24 cellular contexts compared by ENCODE assay signal in genomic region chr14:94123296-94123695, GRCh38. TPM values are rescaled to one million over a fixed set of nuclear protein-coding genes. Genes with fewer than 3 reads are reported as not detected.
DNase-seq lines count a peak whose midpoint lies in the region; ATAC-seq and TF ChIP-seq lines count a peak whose summit lies in the region.
"Had no signal": no experiment of that assay in that cellular context is flagged by ENCODE, and none has a peak within 500 bp of the region (broad histone marks: within the 10 kb centered on the region; RNA-seq: fewer than 3 reads in every experiment).

No MANE protein-coding gene starts in this region.

- H3K4me1 ChIP-seq in right atrium auricular region (no peaks in the 10 kb centered on the region), vagina (no peaks in the 10 kb centered on the region), testis (no peaks in the 10 kb centered on the region)
- H3K4me1 ChIP-seq: BE2C had no signal

- H3K27me3 ChIP-seq in right atrium auricular region (no peaks in the 10 kb centered on the region), vagina (no peaks in the 10 kb centered on the region), testis (no peaks in the 10 kb centered on the region)
- H3K27me3 ChIP-seq: BE2C had no signal

- TF ChIP-seq POLR2A in vagina (IDR thresholded peaks at IDR 0.05) (no peak), testis (IDR thresholded peaks at IDR 0.05) (no peak)

- WGBS in testis, 2 donors: 95% methylated on average over 9 of the region's 9 CpGs

- TF ChIP-seq CTCF in right atrium auricular region (IDR thresholded peaks at IDR 0.05) (no peak), vagina (IDR thresholded peaks at IDR 0.05) (no peak), testis (IDR thresholded peaks at IDR 0.05) (no peak)

- intact Hi-C loops in left ventricle myocardium superior (cut with micrococcal nuclease) (no loop called here), sciatic nerve (cut with DNase I) (no loop called here), vagina (cut with DNase I) (no loop called here), testis (cut with DNase I; ENCODE audit: low total_unique reads) (no loop called here)

- H3K36me3 ChIP-seq in right atrium auricular region: no peaks in the 10 kb centered on the region
- no peaks in the 10 kb centered on the region for H3K36me3 ChIP-seq in vagina
- H3K36me3 ChIP-seq in testis (ENCODE audit: low read depth, missing control alignments): no peaks in the 10 kb centered on the region
- H3K36me3 ChIP-seq: BE2C had no signal

- peaks cover 0 to 15% of the 10 kb centered on the region in 2 donors for H3K9me3 ChIP-seq in right atrium auricular region
- H3K9me3 ChIP-seq in vagina: no peaks in the 10 kb centered on the region
- H3K9me3 ChIP-seq in testis: no peaks in the 10 kb centered on the region
- H3K9me3 ChIP-seq: BE2C had no signal

- H3K4me3 ChIP-seq in right atrium auricular region: no peak overlapping the region
- no peak overlapping the region for H3K4me3 ChIP-seq in vagina
- no peak overlapping the region for H3K4me3 ChIP-seq in testis

- no peak for ATAC-seq in activated CD4-positive, CD25-positive, alpha-beta regulatory T cell treated with anti-CD3 and anti-CD28 coated beads, Interleukin-2, amount 50 U/mL, for 24 hours
- ATAC-seq in left ventricle myocardium superior: no peak
- ATAC-seq in sciatic nerve: no peak
- ATAC-seq: PC-3 had no signal

- DNase-seq in activated CD4-positive, CD25-positive, alpha-beta regulatory T cell treated with anti-CD3 and anti-CD28 coated beads, Interleukin-2, amount 50 U/mL, for 72 hours: peak; percentile 13
- peak; percentile 9 for DNase-seq in right atrium auricular region (ENCODE audit: low spot score)
- DNase-seq in left ventricle myocardium superior: no peak
- peak; percentile 49 for DNase-seq in sciatic nerve (ENCODE audit: low spot score)
- DNase-seq in vagina (ENCODE audit: extremely low spot score in 2 of 2): peak; percentile 72 to 81
- DNase-seq in testis: no peak
- DNase-seq in activated CD4-positive, alpha-beta T cell treated with anti-CD3 and anti-CD28 coated beads for 1 hour: no peak
- DNase-seq: BE2C; CD8-positive, alpha-beta memory T cell; DMS 273 treated with DMSO at 0.1 percent for 48 hours; DMS79; EL; GDM1; IMR-90; KG1; MM.1S; NCI-H2029; NCI-H446; NCI-H524 treated with DMSO at 0.1 percent for 48 hours; NCI-H82; NK-92 treated with Interleukin-12 subunit alpha and Interleukin-12 subunit beta, amount 100 ng/mL, for 24 hours; PC-3 had no signal

- H3K27ac ChIP-seq in right atrium auricular region (no peak overlapping the region), vagina (no peak overlapping the region), testis (no peak overlapping the region)
- H3K27ac ChIP-seq: 22Rv1 had no signal

RNA-seq across cellular contexts. Expression of gene IFI27L2, which starts 6.1 kb away (rescaled TPM):
- 10 to 100 TPM; 42.9 to 85.1 TPM for total RNA-seq in right atrium auricular region
- total RNA-seq in left ventricle myocardium superior: 41.1 TPM
- total RNA-seq in sciatic nerve: 85.4 TPM
- total RNA-seq in vagina: 171 TPM
- 100 to 1,000 TPM; 182 to 187 TPM for total RNA-seq in testis
- 71.8 TPM for polyA plus RNA-seq in testis (ENCODE audit: insufficient read depth, low read depth, low replicate concordance)

RNA-seq across cellular contexts. Expression of gene IFI27, which starts 12.8 kb away (rescaled TPM):
- total RNA-seq in right atrium auricular region: 100 to 1,000 TPM; 140 to 229 TPM
- 151 TPM for total RNA-seq in left ventricle myocardium superior
- total RNA-seq in sciatic nerve: 219 TPM
- total RNA-seq in vagina: 209 TPM
- 100 to 1,000 TPM; 388 to 531 TPM for total RNA-seq in testis
- 312 TPM for polyA plus RNA-seq in testis (ENCODE audit: insufficient read depth, low read depth, low replicate concordance)

RNA-seq across cellular contexts. Expression of gene IFI27L1, which starts 42.2 kb away (rescaled TPM):
- 10 to 100 TPM; 13.8 to 21.1 TPM for total RNA-seq in right atrium auricular region
- 9.7 TPM for total RNA-seq in left ventricle myocardium superior
- 20.5 TPM for total RNA-seq in sciatic nerve
- total RNA-seq in vagina: 18.9 TPM
- 100 to 1,000 TPM; 174 to 219 TPM for total RNA-seq in testis
- polyA plus RNA-seq in testis (ENCODE audit: insufficient read depth, low read depth, low replicate concordance): 209 TPM

RNA-seq across cellular contexts. Expression of gene DDX24, which starts 42.3 kb away (rescaled TPM):
- 100 to 1,000 TPM; 166 to 178 TPM for total RNA-seq in right atrium auricular region
- 198 TPM for total RNA-seq in left ventricle myocardium superior
- total RNA-seq in sciatic nerve: 181 TPM
- 109 TPM for total RNA-seq in vagina
- 100 to 1,000 TPM; 378 to 485 TPM for total RNA-seq in testis
- 431 TPM for polyA plus RNA-seq in testis (ENCODE audit: insufficient read depth, low read depth, low replicate concordance)

RNA-seq across cellular contexts. Expression of gene PPP4R4, which starts 50.8 kb away (rescaled TPM):
- total RNA-seq in right atrium auricular region: under 1 TPM; 0.22 to 0.75 TPM
- total RNA-seq in left ventricle myocardium superior: 0.30 TPM
- 1.0 TPM for total RNA-seq in sciatic nerve
- total RNA-seq in vagina: 6.1 TPM
- total RNA-seq in testis: 10 to 100 TPM; 24.3 to 26.7 TPM
- polyA plus RNA-seq in testis (ENCODE audit: insufficient read depth, low read depth, low replicate concordance): 15.8 TPM

Comparison
In these comparisons a context has a peak if more than half of its experiments do, and no peak if none do; other contexts are left out.
1. DNase-seq: peak in activated CD4-positive, CD25-positive, alpha-beta regulatory T cell treated with anti-CD3 and anti-CD28 coated beads, Interleukin-2, amount 50 U/mL, for 72 hours (single experiment), right atrium auricular region (single experiment), sciatic nerve (single experiment) and vagina (2 of 2); none in left ventricle myocardium superior (single experiment), testis (single experiment) and activated CD4-positive, alpha-beta T cell treated with anti-CD3 and anti-CD28 coated beads for 1 hour (single experiment).